28 cellular contexts compared by ENCODE assay signal in genomic region chr3:26536955-26537354, GRCh38.
"Had no signal": no experiment of that assay in that cellular context is flagged by ENCODE, and none has a peak within 500 bp of the region (broad histone marks: within the 10 kb centered on the region; RNA-seq: fewer than 3 reads in every experiment).

No MANE protein-coding gene starts in this region.

- H3K36me3 ChIP-seq: neural progenitor cell, ovary, spleen, stomach, thoracic aorta, thyroid gland, tibial nerve, upper lobe of left lung, vagina had no signal

- H3K27ac ChIP-seq: neural progenitor cell, ovary, parathyroid adenoma, psoas muscle, skin epidermis, spleen, stomach, thoracic aorta, thyroid gland, tibial nerve, upper lobe of left lung, vagina had no signal

- H2AFZ ChIP-seq: parathyroid adenoma had no signal

- ATAC-seq: naive thymus-derived CD4-positive, alpha-beta T cell; natural killer cell; psoas muscle; right cardiac atrium; sciatic nerve; stimulated activated memory B cell treated with anti-CD40 and anti-IgM and Interleukin-4, amounts not matched to agents 10 μg/mL and 1 μg/mL and 100 μg/mL, for 72 hours had no signal

- H3K79me2 ChIP-seq: parathyroid adenoma had no signal

- H3K4me3 ChIP-seq: neural progenitor cell, ovary, psoas muscle, skin epidermis, smooth muscle cell, spleen, stomach, thoracic aorta, thyroid gland, tibial nerve, upper lobe of left lung, vagina had no signal

- H3K9ac ChIP-seq: neural progenitor cell, parathyroid adenoma had no signal

- H3K9me3 ChIP-seq: ovary, psoas muscle, thoracic aorta, thyroid gland, upper lobe of left lung, vagina had no signal

- H3K27me3 ChIP-seq: neural progenitor cell, ovary, spleen, stomach, thyroid gland, tibial nerve, upper lobe of left lung, vagina had no signal

- H3K4me2 ChIP-seq: neural progenitor cell, smooth muscle cell had no signal

- FAIRE-seq: urothelium cell line had no signal

- DNase-seq: naive thymus-derived CD4-positive, alpha-beta T cell; natural killer cell; occipital lobe; ovary; posterior cingulate gyrus; psoas muscle; right cardiac atrium; spleen; stimulated activated CD4-positive, alpha-beta T cell treated with anti-CD3 and anti-CD28 coated beads, Interleukin-12 subunit alpha, Interleukin-12 subunit beta, amount 100 ng/mL, for 4 hours; stimulated activated CD4-positive, alpha-beta T cell treated with anti-CD3 and anti-CD28 coated beads, Interleukin-1b, Interleukin-23, amount 100 ng/mL, for 48 hours; stimulated activated CD4-positive, alpha-beta T cell treated with anti-CD3 and anti-CD28 coated beads, Interleukin-4, amount 100 ng/mL, for 1 hour; stimulated activated CD4-positive, alpha-beta T cell treated with anti-CD3 and anti-CD28 coated beads, Interleukin-4, amount 100 ng/mL, for 4 hours; stimulated activated CD8-positive, alpha-beta memory T cell treated with anti-CD3 and anti-CD28 coated beads, Interleukin-4, amount 100 ng/mL, for 48 hours; stimulated activated naive CD4-positive, alpha-beta T cell; stomach; thyroid gland; trophoblast cell; upper lobe of left lung had no signal

- H3K4me1 ChIP-seq: neural progenitor cell, parathyroid adenoma, psoas muscle, spleen, stomach, thyroid gland, tibial nerve, upper lobe of left lung, vagina had no signal
